Comparison of ENCODE assay signal across 10 cellular contexts in genomic region chr3:183537295-183537730, GRCh38. TPM values are rescaled to one million over a fixed set of nuclear protein-coding genes. Genes with fewer than 3 reads are reported as not detected.
DNase-seq lines count a peak whose midpoint lies in the region; ATAC-seq and TF ChIP-seq lines count a peak whose summit lies in the region.
"Had no signal": no experiment of that assay in that cellular context is flagged by ENCODE, and none has a peak within 500 bp of the region (broad histone marks: within the 10 kb centered on the region; RNA-seq: fewer than 3 reads in every experiment).

No MANE protein-coding gene starts in this region.

- H3K27ac Mint-ChIP-seq in memory B cell = peak overlapping the region; percentile 89
- H3K27ac Mint-ChIP-seq in activated naive CD8-positive, alpha-beta T cell treated with anti-CD3 and anti-CD28 coated beads for 36 hours = no peak overlapping the region

- DNase-seq in AG08396 (ENCODE audit: low spot score) (peak; percentile 37), MG63 (peak; percentile 71), cardiac fibroblast (ENCODE audit: low read depth in 2 of 2) (peak; percentile 68 to 81), memory B cell (ENCODE audit: low spot score in 2 of 2) (no peak), SW480 (ENCODE audit: low spot score) (no peak), cerebellar cortex (ENCODE audit: low spot score) (no peak)
- DNase-seq in activated naive CD8-positive, alpha-beta T cell treated with anti-CD3 and anti-CD28 coated beads for 36 hours = no peak
- DNase-seq: left colon, T-helper 1 cell had no signal

- no peaks in the 10 kb centered on the region for H3K27me3 Mint-ChIP-seq in memory B cell
- no peaks in the 10 kb centered on the region for H3K27me3 Mint-ChIP-seq in activated naive CD8-positive, alpha-beta T cell treated with anti-CD3 and anti-CD28 coated beads for 36 hours

- no peaks in the 10 kb centered on the region for H3K9me3 Mint-ChIP-seq in memory B cell
- H3K9me3 Mint-ChIP-seq in activated naive CD8-positive, alpha-beta T cell treated with anti-CD3 and anti-CD28 coated beads for 36 hours = no peaks in the 10 kb centered on the region

- H3K4me1 Mint-ChIP-seq in memory B cell = peaks cover 66% of the 10 kb centered on the region
- peaks cover 65% of the 10 kb centered on the region for H3K4me1 Mint-ChIP-seq in activated naive CD8-positive, alpha-beta T cell treated with anti-CD3 and anti-CD28 coated beads for 36 hours

- H3K9me3 ChIP-seq in MG63 = no peaks in the 10 kb centered on the region

- TF ChIP-seq CTCF in cardiac fibroblast (IDR thresholded peaks at IDR 0.05; ENCODE audit: low read depth, low read length) = no peak

- H3K4me3 ChIP-seq in MG63 (no peak overlapping the region), cardiac fibroblast (replicated peaks in 1 of 2; ENCODE audit: low read depth in 2 of 2, low read length in 2 of 2) (no peak overlapping the region)

- ATAC-seq in memory B cell (ENCODE audit: low read depth) (no peak), GM18909 (IDR thresholded peaks at IDR 0.05; ENCODE audit: poor library complexity, unreplicated experiment) (no peak)
- ATAC-seq: left colon had no signal

- H3K36me3 Mint-ChIP-seq in memory B cell = peaks cover 11% of the 10 kb centered on the region
- peaks cover 24% of the 10 kb centered on the region for H3K36me3 Mint-ChIP-seq in activated naive CD8-positive, alpha-beta T cell treated with anti-CD3 and anti-CD28 coated beads for 36 hours

- peak overlapping the region; percentile 54 for H3K4me3 Mint-ChIP-seq in memory B cell
- H3K4me3 Mint-ChIP-seq in activated naive CD8-positive, alpha-beta T cell treated with anti-CD3 and anti-CD28 coated beads for 36 hours = no peak overlapping the region

- H3K27me3 ChIP-seq in MG63 = no peaks in the 10 kb centered on the region

- no peaks in the 10 kb centered on the region; the same call in 1 of the 2 replicates for H3K36me3 ChIP-seq in MG63

RNA-seq across cellular contexts. Expression of gene KLHL6, which starts 18.2 kb away (rescaled TPM):
- total RNA-seq in MG63 (2014; rRNA removed; shearing (Covaris generic); ENCODE audit: low replicate concordance) = not detected in 2 replicates
- 10 to 100 TPM; 26.6 to 26.8 TPM for total RNA-seq in activated naive CD8-positive, alpha-beta T cell treated with anti-CD3 and anti-CD28 coated beads for 36 hours

Comparison
In these comparisons a context has a peak if more than half of its experiments do, and no peak if none do; other contexts are left out.
1. DNase-seq: peak in AG08396 (single experiment), MG63 (single experiment) and cardiac fibroblast (2 of 2); none in memory B cell (0 of 2), SW480 (single experiment), activated naive CD8-positive, alpha-beta T cell treated with anti-CD3 and anti-CD28 coated beads for 36 hours (single experiment) and cerebellar cortex (single experiment).
2. RNA of gene KLHL6, which starts 18.2 kb away (total RNA-seq): 26.6 to 26.8 TPM in activated naive CD8-positive, alpha-beta T cell treated with anti-CD3 and anti-CD28 coated beads for 36 hours; not detected in MG63; every median in the first group is over 10 times any median in the second.